ENCODE assay signal across 14 cellular contexts in genomic region chr21:39461419-39461818, GRCh38. TPM values are rescaled to one million over a fixed set of nuclear protein-coding genes. Genes with fewer than 3 reads are reported as not detected.
A peak's percentile ranks its signal among the peaks of the same experiment; 100 is the strongest.
DNase-seq lines count a peak whose midpoint lies in the region; ATAC-seq and TF ChIP-seq lines count a peak whose summit lies in the region.
"Had no signal": no experiment of that assay in that cellular context is flagged by ENCODE, and none has a peak within 500 bp of the region (broad histone marks: within the 10 kb centered on the region; RNA-seq: fewer than 3 reads in every experiment).

No MANE protein-coding gene starts in this region.

- no peak overlapping the region for H3K4me3 Mint-ChIP-seq in activated naive CD4-positive, alpha-beta T cell treated with anti-CD3 and anti-CD28 coated beads for 36 hours
- H3K4me3 Mint-ChIP-seq in CD4-positive, alpha-beta T cell = no peak overlapping the region

- H3K9me3 ChIP-seq in CD4-positive, alpha-beta T cell (ENCODE audit: control insufficient read depth, low read length) = no peaks in the 10 kb centered on the region
- H3K9me3 ChIP-seq: HAP-1, uterus had no signal

- no peaks in the 10 kb centered on the region for H3K27me3 ChIP-seq in CD4-positive, alpha-beta T cell (ENCODE audit: control insufficient read depth, insufficient read depth, low read length)
- H3K27me3 ChIP-seq: uterus had no signal

- CTCF ChIA-PET in activated naive CD4-positive, alpha-beta T cell treated with anti-CD3 and anti-CD28 coated beads for 36 hours (lab: Charles Lee) = interaction anchor here (0.8 to 1.2 kb wide), 3 partner anchors 17 to 56 kb away, joined by 3 to 4 read pairs (median 4); no protein-coding TSS in a partner anchor
- CTCF ChIA-PET in CD4-positive, alpha-beta T cell (lab: Charles Lee) = interaction anchor here (1.1 kb wide), 1 partner anchor 20 kb away, joined by 3 read pairs; no protein-coding TSS in a partner anchor

- DNase-seq in activated naive CD4-positive, alpha-beta T cell treated with anti-CD3 and anti-CD28 coated beads for 36 hours = peak; percentile 10
- no peak for DNase-seq in activated naive CD4-positive, alpha-beta T cell treated with anti-CD3 and anti-CD28 coated beads, Interleukin-2, amount 50 U/mL, for 16 hours
- DNase-seq in NAMALWA (ENCODE audit: low spot score) (peak; percentile 80), NCI-H187 (lab: John Stamatoyannopoulos, UW) (no peak), head of caudate nucleus (no peak)
- DNase-seq in CD4-positive, alpha-beta T cell = no peak
- DNase-seq in activated effector memory CD4-positive, alpha-beta T cell treated with anti-CD3 and anti-CD28 coated beads, Interleukin-2, amount 50 U/mL, for 16 hours = no peak
- DNase-seq: erythroblast, mesenchymal stem cell, NCI-H2171 treated with DMSO at 0.1 percent for 48 hours, uterus had no signal

- H3K9me3 Mint-ChIP-seq in activated naive CD4-positive, alpha-beta T cell treated with anti-CD3 and anti-CD28 coated beads for 36 hours = peaks cover 2% of the 10 kb centered on the region
- H3K9me3 Mint-ChIP-seq in CD4-positive, alpha-beta T cell = no peaks in the 10 kb centered on the region

- H3K27me3 Mint-ChIP-seq in activated naive CD4-positive, alpha-beta T cell treated with anti-CD3 and anti-CD28 coated beads for 36 hours (ENCODE audit: low read depth) = no peaks in the 10 kb centered on the region
- H3K27me3 Mint-ChIP-seq in CD4-positive, alpha-beta T cell = no peaks in the 10 kb centered on the region

- H3K4me1 Mint-ChIP-seq in activated naive CD4-positive, alpha-beta T cell treated with anti-CD3 and anti-CD28 coated beads for 36 hours (ENCODE audit: low read depth) = peaks cover 2% of the 10 kb centered on the region
- no peaks in the 10 kb centered on the region for H3K4me1 Mint-ChIP-seq in CD4-positive, alpha-beta T cell (ENCODE audit: low read depth)

- POLR2A ChIA-PET in CD4-positive, alpha-beta T cell (lab: Charles Lee) = no interaction called here

- peaks cover 2% of the 10 kb centered on the region for H3K36me3 Mint-ChIP-seq in activated naive CD4-positive, alpha-beta T cell treated with anti-CD3 and anti-CD28 coated beads for 36 hours (ENCODE audit: low read depth)
- H3K36me3 Mint-ChIP-seq in CD4-positive, alpha-beta T cell (ENCODE audit: low read depth) = no peaks in the 10 kb centered on the region

- no peak overlapping the region for H3K27ac ChIP-seq in CD4-positive, alpha-beta T cell (ENCODE audit: low read depth, low read length)
- H3K27ac ChIP-seq: parathyroid adenoma, uterus had no signal

- ATAC-seq in HG02870 (IDR thresholded peaks at IDR 0.05; ENCODE audit: unreplicated experiment) = peak; percentile 47
- ATAC-seq in CD4-positive, alpha-beta T cell (ENCODE audit: poor library complexity) = no peak

- H3K27ac Mint-ChIP-seq in activated naive CD4-positive, alpha-beta T cell treated with anti-CD3 and anti-CD28 coated beads for 36 hours = no peak overlapping the region
- H3K27ac Mint-ChIP-seq in CD4-positive, alpha-beta T cell = no peak overlapping the region

- no peak for TF ChIP-seq CTCF in CD4-positive, alpha-beta T cell (IDR thresholded peaks at IDR 0.05)

- intact Hi-C loops in activated naive CD4-positive, alpha-beta T cell treated with anti-CD3 and anti-CD28 coated beads for 36 hours (cut with micrococcal nuclease) = no loop called here
- intact Hi-C loops in CD4-positive, alpha-beta T cell (cut with DNase I, micrococcal nuclease) = no loop called here
- intact Hi-C loops in head of caudate nucleus (cut with DNase I) = no loop called here

RNA-seq across cellular contexts. Expression of gene SH3BGR, which starts 9.6 kb away (rescaled TPM):
- total RNA-seq in activated naive CD4-positive, alpha-beta T cell treated with anti-CD3 and anti-CD28 coated beads for 36 hours = 1 to 10 TPM; 3.2 to 4.0 TPM
- total RNA-seq in CD4-positive, alpha-beta T cell = under 1 TPM; 0.63 to 0.87 TPM

RNA-seq across cellular contexts. Expression of gene LCA5L, which starts 15.8 kb away (rescaled TPM):
- total RNA-seq in activated naive CD4-positive, alpha-beta T cell treated with anti-CD3 and anti-CD28 coated beads for 36 hours = under 1 TPM in 1 of 2 experiments, not detected in 1; 0.26 TPM
- total RNA-seq in CD4-positive, alpha-beta T cell = under 1 TPM in 1 of 2 experiments, not detected in 1; 0.17 TPM

Comparison
In these comparisons a context has a peak if more than half of its experiments do, and no peak if none do; other contexts are left out.
1. DNase-seq: peak in activated naive CD4-positive, alpha-beta T cell treated with anti-CD3 and anti-CD28 coated beads for 36 hours (single experiment) and NAMALWA (single experiment); none in activated naive CD4-positive, alpha-beta T cell treated with anti-CD3 and anti-CD28 coated beads, Interleukin-2, amount 50 U/mL, for 16 hours (single experiment), CD4-positive, alpha-beta T cell (0 of 10), activated effector memory CD4-positive, alpha-beta T cell treated with anti-CD3 and anti-CD28 coated beads, Interleukin-2, amount 50 U/mL, for 16 hours (single experiment), NCI-H187 (0 of 2) and head of caudate nucleus (0 of 42).